In genomic region chr1:148424138-148425003, GRCh38 we compare ENCODE assay signal across 8 cellular contexts. TPM values are rescaled to one million over a fixed set of nuclear protein-coding genes. Genes with fewer than 3 reads are reported as not detected.
A peak's percentile ranks its signal among the peaks of the same experiment; 100 is the strongest.
DNase-seq lines count a peak whose midpoint lies in the region; ATAC-seq, FAIRE-seq and TF ChIP-seq lines count a peak whose summit lies in the region.
"Not testable (repeated sequence)": the region's sequence is repeated elsewhere in the genome, so short reads cannot be mapped to it uniquely, and the experiment has no call there.

No MANE protein-coding gene starts in this region.

- H3K4me1 Mint-ChIP-seq in activated naive CD4-positive, alpha-beta T cell treated with anti-CD3 and anti-CD28 coated beads, Interleukin-2, amount 10 ng/mL, durations not matched to agents 7 days and 5 days = peaks cover 17% of the 10 kb centered on the region
- H3K4me1 Mint-ChIP-seq in dendritic cell treated with granulocyte-macrophage colony-stimulating factor and Interleukin-4, amounts not matched to agents 40 ng/mL and 50 ng/mL, for 4 days (ENCODE audit: low read depth) = peaks cover 30% of the 10 kb centered on the region

- H3K4me1 ChIP-seq in Peyer's patch, gastrocnemius medialis: not testable (repeated sequence)

- not testable (repeated sequence) for H3K4me3 Mint-ChIP-seq in activated naive CD4-positive, alpha-beta T cell treated with anti-CD3 and anti-CD28 coated beads, Interleukin-2, amount 10 ng/mL, durations not matched to agents 7 days and 5 days; dendritic cell treated with granulocyte-macrophage colony-stimulating factor and Interleukin-4, amounts not matched to agents 40 ng/mL and 50 ng/mL, for 4 days

- H3K27ac ChIP-seq in Peyer's patch = peak overlapping the region in 2 of 4 donors; percentile 59
- not testable (repeated sequence) for H3K27ac ChIP-seq in gastrocnemius medialis

- H3K36me3 Mint-ChIP-seq in activated naive CD4-positive, alpha-beta T cell treated with anti-CD3 and anti-CD28 coated beads, Interleukin-2, amount 10 ng/mL, durations not matched to agents 7 days and 5 days = peaks cover 62% of the 10 kb centered on the region
- H3K36me3 Mint-ChIP-seq in dendritic cell treated with granulocyte-macrophage colony-stimulating factor and Interleukin-4, amounts not matched to agents 40 ng/mL and 50 ng/mL, for 4 days (ENCODE audit: low read depth) = peaks cover 22% of the 10 kb centered on the region

- H3K9me3 ChIP-seq in Peyer's patch, gastrocnemius medialis: not testable (repeated sequence)

- H3K36me3 ChIP-seq in Peyer's patch, gastrocnemius medialis: not testable (repeated sequence)

- CTCF ChIA-PET in activated naive CD4-positive, alpha-beta T cell treated with anti-CD3 and anti-CD28 coated beads, Interleukin-2, amount 10 ng/mL, durations not matched to agents 7 days and 5 days (lab: Charles Lee) = not testable (repeated sequence)

- FAIRE-seq in H54 (lab: Jason Lieb, UNC) = peak; percentile 83

- not testable (repeated sequence) for H3K27me3 ChIP-seq in Peyer's patch, gastrocnemius medialis

- H3K4me3 ChIP-seq in Peyer's patch, gastrocnemius medialis: not testable (repeated sequence)

- not testable (repeated sequence) for TF ChIP-seq CTCF in Peyer's patch (IDR thresholded peaks at IDR 0.05); gastrocnemius medialis (IDR thresholded peaks at IDR 0.05 in 4 of 5, conservative IDR thresholded peaks at IDR 0.05 in 1 of 5)

- H3K9me3 Mint-ChIP-seq in activated naive CD4-positive, alpha-beta T cell treated with anti-CD3 and anti-CD28 coated beads, Interleukin-2, amount 10 ng/mL, durations not matched to agents 7 days and 5 days; dendritic cell treated with granulocyte-macrophage colony-stimulating factor and Interleukin-4, amounts not matched to agents 40 ng/mL and 50 ng/mL, for 4 days: not testable (repeated sequence)

- peak; percentile 34 for ATAC-seq in Right ventricle myocardium superior (ENCODE audit: poor library complexity)
- peak; percentile 73 for ATAC-seq in gastrocnemius medialis

- in situ Hi-C loops in gastrocnemius medialis (cut with MboI; ENCODE audit: low sequenced_read_pairs in 4 of 4) = not testable (repeated sequence)

- TF ChIP-seq POLR2A in H54 (IDR thresholded peaks at IDR 0.05; ENCODE audit: low read depth, low read length); gastrocnemius medialis (IDR thresholded peaks at IDR 0.05): not testable (repeated sequence)
- TF ChIP-seq POLR2A in Peyer's patch (IDR thresholded peaks at IDR 0.05) = peak in 1 of 2 donors; percentile 52

- H3K27ac Mint-ChIP-seq in activated naive CD4-positive, alpha-beta T cell treated with anti-CD3 and anti-CD28 coated beads, Interleukin-2, amount 10 ng/mL, durations not matched to agents 7 days and 5 days = peak overlapping the region; percentile 28
- peak overlapping the region; percentile 60 for H3K27ac Mint-ChIP-seq in dendritic cell treated with granulocyte-macrophage colony-stimulating factor and Interleukin-4, amounts not matched to agents 40 ng/mL and 50 ng/mL, for 4 days

- intact Hi-C loops in dendritic cell treated with granulocyte-macrophage colony-stimulating factor and Interleukin-4, amounts not matched to agents 40 ng/mL and 50 ng/mL, for 4 days (cut with micrococcal nuclease); Right ventricle myocardium superior (cut with DNase I); gastrocnemius medialis (cut with DNase I; ENCODE audit: low total_unique reads): not testable (repeated sequence)

- H3K27me3 Mint-ChIP-seq in activated naive CD4-positive, alpha-beta T cell treated with anti-CD3 and anti-CD28 coated beads, Interleukin-2, amount 10 ng/mL, durations not matched to agents 7 days and 5 days; dendritic cell treated with granulocyte-macrophage colony-stimulating factor and Interleukin-4, amounts not matched to agents 40 ng/mL and 50 ng/mL, for 4 days: not testable (repeated sequence)

- DNase-seq in AG08396 (ENCODE audit: low spot score) (peak; percentile 19), H54 (ENCODE audit: insufficient read length, low spot score) (peak; percentile 29), Peyer's patch (peak in 2 of 3 donors; percentile 57 to 84), mucosa of gallbladder (ENCODE audit: low spot score) (peak; percentile 83), gastrocnemius medialis (peak in 1 of 2 donors; percentile 51)
- not testable (repeated sequence) for DNase-seq in activated naive CD4-positive, alpha-beta T cell treated with anti-CD3 and anti-CD28 coated beads, Interleukin-2, amount 10 ng/mL, durations not matched to agents 7 days and 5 days; Right ventricle myocardium superior

RNA-seq across cellular contexts. Expression of gene PPIAL4G, which starts 58.7 kb away (rescaled TPM):
- not detected for total RNA-seq in Peyer's patch
- total RNA-seq in Right ventricle myocardium superior = not detected
- total RNA-seq in mucosa of gallbladder = 0.09 TPM
- not detected for total RNA-seq in gastrocnemius medialis
